Comparison of ENCODE assay signal across 24 cellular contexts in the genomic region with DNA sequence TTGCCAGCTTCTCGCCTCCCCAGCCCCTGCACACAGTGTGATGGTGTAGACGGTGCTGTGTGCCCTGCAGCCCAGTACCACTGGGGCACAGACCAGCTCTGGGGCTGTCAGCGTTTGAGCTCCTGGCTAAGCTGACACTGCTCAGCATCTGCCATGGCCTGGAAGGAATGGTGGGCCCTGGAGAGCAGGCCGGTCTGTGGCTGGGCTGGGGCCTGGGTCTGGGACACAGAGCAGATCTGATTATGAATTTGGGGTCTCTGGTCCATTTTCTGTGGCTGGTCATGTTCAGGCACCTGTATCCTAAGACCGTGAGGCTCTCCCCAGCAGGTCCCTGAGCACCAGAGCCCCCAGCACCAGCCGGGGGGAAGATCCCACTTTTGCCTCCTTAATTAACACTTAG. TPM values are rescaled to one million over a fixed set of nuclear protein-coding genes. Genes with fewer than 3 reads are reported as not detected.
"Had no signal": no experiment of that assay in that cellular context is flagged by ENCODE, and none has a peak within 500 bp of the region (broad histone marks: within the 10 kb centered on the region; RNA-seq: fewer than 3 reads in every experiment).

No MANE protein-coding gene starts in this region.

- H3K4me1 ChIP-seq: colonic mucosa, esophagus squamous epithelium, gastroesophageal sphincter, neural progenitor cell, parathyroid adenoma, psoas muscle, stomach, transverse colon had no signal

- DNase-seq: cerebellar nuclear complex; colonic mucosa; dermis blood vessel endothelial cell; esophagus squamous epithelium; foreskin fibroblast; left colon; mammary epithelial cell; mucosa of descending colon; nucleus accumbens; psoas muscle; retina; stimulated activated CD4-positive, alpha-beta T cell treated with anti-CD3 and anti-CD28 coated beads, Interleukin-12 subunit alpha, Interleukin-12 subunit beta, amount 100 ng/mL, for 4 hours; stimulated activated naive CD4-positive, alpha-beta T cell; stomach; substantia nigra; transverse colon had no signal

- H3K27ac ChIP-seq: colonic mucosa, esophagus squamous epithelium, gastroesophageal sphincter, hepatocyte, neural progenitor cell, parathyroid adenoma, psoas muscle, skin epidermis, stomach, thoracic aorta, transverse colon had no signal

- H3K4me3 ChIP-seq: colonic mucosa, esophagus squamous epithelium, gastroesophageal sphincter, hepatocyte, mucosa of descending colon, neural progenitor cell, psoas muscle, skin epidermis, stomach, thoracic aorta, transverse colon had no signal

- H3K4me3 Mint-ChIP-seq: naive thymus-derived CD8-positive, alpha-beta T cell; neural progenitor cell had no signal

- H3K36me3 ChIP-seq: colonic mucosa, esophagus squamous epithelium, gastroesophageal sphincter, neural progenitor cell, stomach, thoracic aorta, transverse colon had no signal

- H3K9me3 Mint-ChIP-seq: neural progenitor cell had no signal

- ATAC-seq: gastroesophageal sphincter; left colon; mucosa of descending colon; naive thymus-derived CD8-positive, alpha-beta T cell; psoas muscle; sciatic nerve had no signal

- H3K4me1 Mint-ChIP-seq: naive thymus-derived CD8-positive, alpha-beta T cell had no signal

- H3K27ac Mint-ChIP-seq: naive thymus-derived CD8-positive, alpha-beta T cell; neural progenitor cell had no signal

- H3K27me3 ChIP-seq: colonic mucosa, hepatocyte, neural progenitor cell, transverse colon had no signal

- H3K9me3 ChIP-seq: colonic mucosa, esophagus squamous epithelium, gastroesophageal sphincter, mucosa of descending colon, psoas muscle, stomach, thoracic aorta, transverse colon had no signal

- H3K36me3 Mint-ChIP-seq: naive thymus-derived CD8-positive, alpha-beta T cell had no signal

RNA-seq across cellular contexts. Expression of a gene that starts 34.7 kb away (rescaled TPM):
- total RNA-seq: dermis blood vessel endothelial cell; esophagus squamous epithelium; mammary epithelial cell; naive thymus-derived CD8-positive, alpha-beta T cell; psoas muscle; sciatic nerve; thoracic aorta had no signal
- polyA plus RNA-seq: mammary epithelial cell; naive thymus-derived CD8-positive, alpha-beta T cell; psoas muscle had no signal
